In the genomic region with DNA sequence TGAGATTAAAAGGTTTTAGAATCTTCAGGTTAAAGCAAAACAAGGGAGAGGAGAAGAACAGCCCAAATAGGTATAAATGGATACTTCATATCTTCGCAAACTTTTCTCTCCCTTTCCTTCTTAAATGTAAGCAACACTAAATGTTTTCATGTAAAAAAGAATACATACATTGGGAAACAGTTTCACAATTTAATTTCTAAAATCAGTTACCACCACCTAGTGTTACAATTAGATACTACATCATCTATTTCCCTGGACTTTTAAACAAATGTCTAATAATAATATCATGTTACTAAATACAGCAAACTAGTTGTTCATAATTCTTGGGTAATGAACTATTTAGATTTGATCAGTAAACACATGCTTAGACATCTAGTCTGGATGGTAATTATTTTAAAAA, we compare ENCODE assay signal across 9 cellular contexts.
DNase-seq lines count a peak whose midpoint lies in the region; ATAC-seq and TF ChIP-seq lines count a peak whose summit lies in the region.
"Had no signal": no experiment of that assay in that cellular context is flagged by ENCODE, and none has a peak within 500 bp of the region (broad histone marks: within the 10 kb centered on the region; RNA-seq: fewer than 3 reads in every experiment).

No MANE protein-coding gene starts in this region.

- H3K79me2 ChIP-seq in parathyroid adenoma: no peaks in the 10 kb centered on the region

- H3K4me3 ChIP-seq in parathyroid adenoma (ENCODE audit: low read depth, low read length): no peak overlapping the region

- H3K27me3 ChIP-seq in parathyroid adenoma (ENCODE audit: control insufficient read depth, insufficient read depth, low read length): no peaks in the 10 kb centered on the region

- no peaks in the 10 kb centered on the region for H3K36me3 ChIP-seq in parathyroid adenoma (ENCODE audit: control insufficient read depth, insufficient read depth, low read length)

- no peak overlapping the region for H2AFZ ChIP-seq in parathyroid adenoma

- ATAC-seq in HG03460 (IDR thresholded peaks at IDR 0.05; ENCODE audit: unreplicated experiment): no peak

- H3K27ac ChIP-seq in parathyroid adenoma: no peak overlapping the region

- no peak overlapping the region for H3K4me2 ChIP-seq in parathyroid adenoma (ENCODE audit: low read length)

- no peaks in the 10 kb centered on the region for H3K9me3 ChIP-seq in parathyroid adenoma (ENCODE audit: control insufficient read depth, low read length)

- TF ChIP-seq CTCF in LNCAP (IDR thresholded peaks at IDR 0.05) (peak; percentile 60), parathyroid adenoma (IDR thresholded peaks at IDR 0.05) (peak; percentile 42)

- H3K9ac ChIP-seq in parathyroid adenoma: no peak overlapping the region

- H3K4me1 ChIP-seq in parathyroid adenoma: no peaks in the 10 kb centered on the region

- DNase-seq in ELR (ENCODE audit: low read depth) (peak; percentile 36), dedifferentiated amniotic fluid mesenchymal stem cell (ENCODE audit: extremely low spot score) (peak; percentile 58), NCI-H748 (lab: John Stamatoyannopoulos, UW; ENCODE audit: unreplicated experiment) (no peak), COLO829 (ENCODE audit: low spot score) (no peak)
- DNase-seq in activated CD4-positive, alpha-beta T cell treated with anti-CD3 and anti-CD28 coated beads for 48 hours: no peak
- DNase-seq: activated CD4-positive, CD25-positive, alpha-beta regulatory T cell treated with anti-CD3 and anti-CD28 coated beads, Interleukin-2, amount 50 U/mL, for 72 hours had no signal

Comparison
In these comparisons a context has a peak if more than half of its experiments do, and no peak if none do; other contexts are left out.
1. DNase-seq: peak in ELR (single experiment) and dedifferentiated amniotic fluid mesenchymal stem cell (single experiment); none in activated CD4-positive, alpha-beta T cell treated with anti-CD3 and anti-CD28 coated beads for 48 hours (single experiment), NCI-H748 (single experiment) and COLO829 (single experiment).